Comparison of ENCODE assay signal across 1 cellular context in the genomic region with DNA sequence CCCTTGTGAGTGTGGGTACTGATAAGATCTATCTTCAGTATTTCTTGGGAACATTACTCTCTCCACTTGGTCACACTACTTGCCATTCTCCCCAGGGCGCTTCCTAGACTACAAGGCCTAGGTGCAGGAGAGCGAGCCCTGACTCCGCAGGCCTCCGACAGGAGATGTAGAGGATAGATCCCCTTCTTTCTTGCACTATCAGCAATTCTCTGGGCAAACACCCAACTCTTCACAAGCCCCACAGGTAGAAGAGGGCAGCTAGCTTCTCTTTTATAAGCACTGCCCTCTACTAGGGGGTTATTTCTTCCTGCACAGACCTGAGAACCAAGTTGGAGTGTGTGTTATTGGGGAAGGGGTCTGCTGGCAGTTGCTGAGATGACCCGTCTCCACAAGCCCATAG.
TF ChIP-seq lines count a peak whose summit lies in the region.

No MANE protein-coding gene starts in this region.

TF ChIP-seq in K562, 482 proteins besides CTCF, POLR2A, EP300 and RAD21 (continued from another document):
- TF ChIP-seq ZNF57 (CRISPR knock-in tag; IDR thresholded peaks at IDR 0.05) (no peak), SRSF7 (optimal IDR thresholded peaks at IDR 0.05; ENCODE audit: low read depth, low read length) (no peak), SIRT6 (IDR thresholded peaks at IDR 0.05; ENCODE audit: low read depth, low read length) (no peak), KLF13 (tag; IDR thresholded peaks at IDR 0.05; ENCODE audit: borderline replicate concordance, low read depth) (no peak), CBX3 (IDR thresholded peaks at IDR 0.05; ENCODE audit: borderline replicate concordance in 1 of 2, low read length in 2 of 2) (no peak), ZFP1 (CRISPR knock-in tag; IDR thresholded peaks at IDR 0.05) (no peak), E2F3 (CRISPR knock-in tag; IDR thresholded peaks at IDR 0.05) (no peak), CHD2 (IDR thresholded peaks at IDR 0.05; ENCODE audit: low read depth, low read length) (no peak), MAFG (tag; conservative IDR thresholded peaks at IDR 0.05) (peak; percentile 49; the same call in 1 of the 2 replicates)
- TF ChIP-seq, protein P1, sequence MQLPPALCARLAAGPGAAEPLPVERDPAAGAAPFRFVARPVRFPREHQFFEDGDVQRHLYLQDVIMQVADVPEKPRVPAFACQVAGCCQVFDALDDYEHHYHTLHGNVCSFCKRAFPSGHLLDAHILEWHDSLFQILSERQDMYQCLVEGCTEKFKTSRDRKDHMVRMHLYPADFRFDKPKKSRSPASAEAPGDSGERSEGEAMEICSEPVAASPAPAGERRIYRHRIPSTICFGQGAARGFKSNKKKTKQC (CRISPR knock-in tag; IDR thresholded peaks at IDR 0.05): no peak
